25 cellular contexts compared by ENCODE assay signal in genomic region chr14:100776681-100777365, GRCh38. TPM values are rescaled to one million over a fixed set of nuclear protein-coding genes. Genes with fewer than 3 reads are reported as not detected.
"Had no signal": no experiment of that assay in that cellular context is flagged by ENCODE, and none has a peak within 500 bp of the region (broad histone marks: within the 10 kb centered on the region; RNA-seq: fewer than 3 reads in every experiment).

No MANE protein-coding gene starts in this region.

- H3K4me1 ChIP-seq: foreskin keratinocyte, right lobe of liver, tibial artery, uterus had no signal

- H3K4me1 Mint-ChIP-seq: activated CD4-positive, alpha-beta T cell treated with anti-CD3 and anti-CD28 coated beads for 36 hours; stimulated activated naive B cell treated with anti-CD40 and anti-IgM and Interleukin-4, amounts not matched to agents 10 μg/mL and 1 μg/mL and 100 μg/mL, for 72 hours; T-cell; WTC11 had no signal

- H3K4me3 Mint-ChIP-seq: activated CD4-positive, alpha-beta memory T cell treated with anti-CD3 and anti-CD28 coated beads for 36 hours; activated CD4-positive, alpha-beta T cell treated with anti-CD3 and anti-CD28 coated beads for 36 hours; activated naive CD8-positive, alpha-beta T cell; neural crest cell; stimulated activated naive B cell treated with anti-CD40 and anti-IgM and Interleukin-4, amounts not matched to agents 10 μg/mL and 1 μg/mL and 100 μg/mL, for 72 hours; T-cell; WTC11 had no signal

- ATAC-seq: activated CD4-positive, alpha-beta T cell treated with anti-CD3 and anti-CD28 coated beads for 36 hours; foreskin keratinocyte; left lobe of liver; SK-N-SH treated with all-trans-retinoic acid at 6 μM for 48 hours; stimulated activated naive B cell treated with anti-CD40 and anti-IgM and Interleukin-4, amounts not matched to agents 10 μg/mL and 1 μg/mL and 100 μg/mL, for 72 hours; T-cell; WTC11 had no signal

- H3K9me3 ChIP-seq: ovary, right lobe of liver, tibial artery, uterus had no signal

- H3K36me3 ChIP-seq: ovary, right lobe of liver, tibial artery, uterus had no signal

- H3K36me3 Mint-ChIP-seq: activated CD4-positive, alpha-beta memory T cell treated with anti-CD3 and anti-CD28 coated beads for 36 hours; activated naive CD8-positive, alpha-beta T cell; stimulated activated naive B cell treated with anti-CD40 and anti-IgM and Interleukin-4, amounts not matched to agents 10 μg/mL and 1 μg/mL and 100 μg/mL, for 72 hours; T-cell; WTC11 had no signal

- H3K27ac Mint-ChIP-seq: activated CD4-positive, alpha-beta memory T cell treated with anti-CD3 and anti-CD28 coated beads for 36 hours; activated CD4-positive, alpha-beta T cell treated with anti-CD3 and anti-CD28 coated beads for 36 hours; activated naive CD8-positive, alpha-beta T cell; T-cell had no signal

- H3K27me3 Mint-ChIP-seq: activated naive CD8-positive, alpha-beta T cell had no signal

- H3K27me3 ChIP-seq: ovary, right lobe of liver, uterus had no signal

- DNase-seq: activated CD4-positive, alpha-beta memory T cell treated with anti-CD3 and anti-CD28 coated beads for 36 hours; activated CD4-positive, alpha-beta T cell treated with anti-CD3 and anti-CD28 coated beads for 36 hours; activated gamma-delta T cell treated with Interleukin-2 at 50 U/mL for 16 hours; activated T-cell treated with anti-CD3 and anti-CD28 coated beads, Interleukin-2, amount 50 U/mL, for 48 hours; foreskin keratinocyte; hippocampal formation; right lobe of liver; stimulated activated CD4-positive, alpha-beta T cell treated with anti-CD3 and anti-CD28 coated beads, Interleukin-4, amount 100 ng/mL, for 4 hours; stimulated activated naive B cell treated with anti-CD40 and anti-IgM and Interleukin-4, amounts not matched to agents 10 μg/mL and 1 μg/mL and 100 μg/mL, for 72 hours had no signal

- H3K9me3 Mint-ChIP-seq: activated CD4-positive, alpha-beta memory T cell treated with anti-CD3 and anti-CD28 coated beads for 36 hours; neural crest cell; stimulated activated naive B cell treated with anti-CD40 and anti-IgM and Interleukin-4, amounts not matched to agents 10 μg/mL and 1 μg/mL and 100 μg/mL, for 72 hours; T-cell; WTC11 had no signal

- H3K4me3 ChIP-seq: ovary, right lobe of liver, tibial artery, uterus had no signal

- H3K27ac ChIP-seq: foreskin keratinocyte, ovary, right lobe of liver, tibial artery, uterus had no signal

RNA-seq across cellular contexts. Expression of gene MEG3, which starts 49.1 kb away (rescaled TPM):
- total RNA-seq: activated CD4-positive, alpha-beta memory T cell treated with anti-CD3 and anti-CD28 coated beads for 36 hours; activated CD4-positive, alpha-beta T cell treated with anti-CD3 and anti-CD28 coated beads for 36 hours had no signal

RNA-seq across cellular contexts. Expression of gene DLK1, which starts 50.1 kb away (rescaled TPM):
- total RNA-seq: activated CD4-positive, alpha-beta memory T cell treated with anti-CD3 and anti-CD28 coated beads for 36 hours; activated CD4-positive, alpha-beta T cell treated with anti-CD3 and anti-CD28 coated beads for 36 hours; dermis microvascular lymphatic vessel endothelial cell; epithelial cell of proximal tubule; fibroblast of lung; foreskin keratinocyte; lung microvascular endothelial cell; myocyte; pulmonary artery endothelial cell had no signal
- polyA plus RNA-seq: fibroblast of lung, foreskin keratinocyte, keratinocyte had no signal
